20 cellular contexts compared by ENCODE assay signal in genomic region chr1:214739621-214740238, GRCh38.
DNase-seq lines count a peak whose midpoint lies in the region; ATAC-seq, FAIRE-seq and TF ChIP-seq lines count a peak whose summit lies in the region.
"Had no signal": no experiment of that assay in that cellular context is flagged by ENCODE, and none has a peak within 500 bp of the region (broad histone marks: within the 10 kb centered on the region; RNA-seq: fewer than 3 reads in every experiment).

No MANE protein-coding gene starts in this region.

- 4% methylated on average over 1 of the region's 1 CpG for WGBS in SK-N-SH (ENCODE audit: low lambda C conversion rate)
- WGBS in pancreas, 2 donors: 18 to 22% methylated on average over 1 of the region's 1 CpG

- H3K79me2 ChIP-seq in SK-N-SH (ENCODE audit: insufficient read depth) (no peaks in the 10 kb centered on the region), neural cell (replicated peaks; ENCODE audit: insufficient read depth, low read length) (no peaks in the 10 kb centered on the region), PC-3 (ENCODE audit: low read length) (no peaks in the 10 kb centered on the region)

- TF ChIP-seq CTCF in SK-N-SH (IDR thresholded peaks at IDR 0.05) (no peak), fibroblast of mammary gland (conservative IDR thresholded peaks at IDR 0.05; ENCODE audit: control insufficient read depth, insufficient read depth, low read depth, low read length) (no peak), neural cell (IDR thresholded peaks at IDR 0.05; ENCODE audit: poor library complexity, severe bottlenecking) (no peak), pancreas (IDR thresholded peaks at IDR 0.05) (no peak), PC-3 (conservative IDR thresholded peaks at IDR 0.05; ENCODE audit: low read depth, low read length) (no peak)

- H3K4me2 ChIP-seq in SK-N-SH (no peak overlapping the region), neural cell (ENCODE audit: low read length) (no peak overlapping the region), PC-3 (ENCODE audit: low read length) (no peak overlapping the region)
- H3K4me2 ChIP-seq: A549 had no signal

- H3K27ac ChIP-seq in SK-N-SH (ENCODE audit: low read depth in 2 of 2, low read length in 1 of 2) (no peak overlapping the region), neural cell (ENCODE audit: low read length) (no peak overlapping the region), pancreas (no peak overlapping the region), PC-3 (ENCODE audit: low read length) (no peak overlapping the region)
- H3K27ac ChIP-seq: 22Rv1, A549, C4-2B had no signal

- TF ChIP-seq RAD21 in SK-N-SH (IDR thresholded peaks at IDR 0.05; ENCODE audit: low read length): no peak
- no peak for TF ChIP-seq RAD21 in neural cell (conservative IDR thresholded peaks at IDR 0.05)

- H3K27me3 ChIP-seq in SK-N-SH (ENCODE audit: insufficient read depth) (no peaks in the 10 kb centered on the region), neural cell (ENCODE audit: insufficient read depth, low read depth, low read length) (no peaks in the 10 kb centered on the region), pancreas (no peaks in the 10 kb centered on the region), PC-3 (ENCODE audit: low read length) (no peaks in the 10 kb centered on the region)

- peak overlapping the region; percentile 8; the same call in 1 of the 2 replicates for H2AFZ ChIP-seq in SK-N-SH (ENCODE audit: low read depth)
- H2AFZ ChIP-seq in neural cell (ENCODE audit: low read depth, low read length): no peak overlapping the region
- H2AFZ ChIP-seq in PC-3 (ENCODE audit: low read length): no peak overlapping the region

- DNase-seq in SK-N-SH (no peak), fibroblast of mammary gland (ENCODE audit: low read depth) (peak; percentile 16), pancreas (no peak), PC-3 (no peak)
- no peak for DNase-seq in activated CD4-positive, alpha-beta T cell treated with anti-CD3 and anti-CD28 coated beads for 48 hours
- DNase-seq: AML-193; CD4-positive, alpha-beta T cell; DMS153; DMS79; GDM1; H9 had no signal

- TF ChIP-seq EP300 in SK-N-SH (IDR thresholded peaks at IDR 0.05; ENCODE audit: borderline replicate concordance in 1 of 2, low read depth in 1 of 2, low read length in 1 of 2) (no peak), neural cell (conservative IDR thresholded peaks at IDR 0.05; ENCODE audit: poor library complexity, severe bottlenecking) (peak; percentile 98)

- no TSS peak for BruUV-seq in PC-3 (replicated peaks; lab: Mats Ljungman, UMichigan)

- POLR2A ChIA-PET in SK-N-SH (lab: Yijun Ruan, JAX): no interaction called here
- POLR2A ChIA-PET in PC-3 (lab: Charles Lee; ENCODE audit: unreplicated experiment): no interaction called here

- H4K20me1 ChIP-seq in SK-N-SH (ENCODE audit: insufficient read depth): no peaks in the 10 kb centered on the region
- H4K20me1 ChIP-seq in neural cell (ENCODE audit: insufficient read depth): no peaks in the 10 kb centered on the region
- H4K20me1 ChIP-seq in PC-3 (ENCODE audit: low read length): no peaks in the 10 kb centered on the region

- intact Hi-C loops in pancreas (cut with DNase I) (no loop called here), PC-3 (cut with micrococcal nuclease) (loop anchor here (1.0 kb wide), 1 partner anchor 21 kb away; no protein-coding TSS in a partner anchor)

- FAIRE-seq in pancreas (lab: Jason Lieb, UNC): no peak
- FAIRE-seq: A549, GM12892, GM18507, H1 had no signal

- CTCF ChIA-PET in SK-N-SH (lab: Yijun Ruan, JAX) (interaction anchor here (1.1 kb wide), 1 partner anchor 32 kb away, joined by 3 read pairs; no protein-coding TSS in a partner anchor), PC-3 (lab: Charles Lee) (no interaction called here)

- no peaks in the 10 kb centered on the region for H3K9me3 ChIP-seq in SK-N-SH
- no peaks in the 10 kb centered on the region for H3K9me3 ChIP-seq in neural cell (ENCODE audit: low read length)
- H3K9me3 ChIP-seq in pancreas: no peaks in the 10 kb centered on the region
- no peaks in the 10 kb centered on the region for H3K9me3 ChIP-seq in PC-3 (ENCODE audit: low read length)
- H3K9me3 ChIP-seq: A549 had no signal

- no peaks in the 10 kb centered on the region for H3K9me2 ChIP-seq in SK-N-SH
- no peaks in the 10 kb centered on the region for H3K9me2 ChIP-seq in neural cell (ENCODE audit: insufficient read depth, low read length)
- no peaks in the 10 kb centered on the region for H3K9me2 ChIP-seq in PC-3 (replicated peaks; ENCODE audit: low read length)

- no peaks in the 10 kb centered on the region for H3K36me3 ChIP-seq in SK-N-SH (replicated peaks in 1 of 2; ENCODE audit: control insufficient read depth in 1 of 2, insufficient read depth in 2 of 2, low read length in 1 of 2)
- no peaks in the 10 kb centered on the region for H3K36me3 ChIP-seq in neural cell (ENCODE audit: insufficient read depth, low read length)
- no peaks in the 10 kb centered on the region for H3K36me3 ChIP-seq in pancreas
- H3K36me3 ChIP-seq in PC-3 (ENCODE audit: low read depth, low read length): no peaks in the 10 kb centered on the region

- no peaks in the 10 kb centered on the region for H3F3A ChIP-seq in SK-N-SH (replicated peaks; ENCODE audit: insufficient read depth)
- H3F3A ChIP-seq in neural cell (ENCODE audit: insufficient read depth, low read length, poor library complexity, severe bottlenecking): no peaks in the 10 kb centered on the region
- no peaks in the 10 kb centered on the region for H3F3A ChIP-seq in PC-3 (ENCODE audit: low read length, unreplicated experiment)

- no peaks in the 10 kb centered on the region; a peak in 1 of 4 replicates for H3K4me1 ChIP-seq in SK-N-SH (ENCODE audit: control insufficient read depth in 1 of 2, insufficient read depth in 2 of 2, low read depth in 1 of 2, low read length in 1 of 2)
- no peaks in the 10 kb centered on the region for H3K4me1 ChIP-seq in pancreas
- H3K4me1 ChIP-seq in PC-3 (ENCODE audit: insufficient read depth, low read length): peaks cover 9% of the 10 kb centered on the region; the same call in 1 of the 2 replicates
- H3K4me1 ChIP-seq: A549 had no signal

- H3K9ac ChIP-seq in SK-N-SH (no peak overlapping the region), neural cell (ENCODE audit: low read length) (no peak overlapping the region), PC-3 (ENCODE audit: low read length) (no peak overlapping the region)

- H3K4me3 ChIP-seq in SK-N-SH (ENCODE audit: low read depth in 2 of 2, low read length in 1 of 2) (no peak overlapping the region), fibroblast of mammary gland (ENCODE audit: control insufficient read depth, low read depth, low read length) (no peak overlapping the region), neural cell (ENCODE audit: low read length) (no peak overlapping the region), pancreas (no peak overlapping the region), PC-3 (ENCODE audit: low read length) (no peak overlapping the region)
- H3K4me3 ChIP-seq: A549 had no signal

- no peak for ATAC-seq in SK-N-SH treated with all-trans-retinoic acid at 6 μM for 48 hours
- ATAC-seq in HG02938 (IDR thresholded peaks at IDR 0.05; ENCODE audit: unreplicated experiment): no peak
- ATAC-seq in pancreas: no peak
- ATAC-seq in PC-3: no peak; the same call in 1 of the 2 replicates
- ATAC-seq: A549 had no signal

TF ChIP-seq in SK-N-SH, 30 proteins besides CTCF, POLR2A, EP300 and RAD21 (continues in another document):
- TF ChIP-seq PBX3 (IDR thresholded peaks at IDR 0.05) (no peak), TAF1 (IDR thresholded peaks at IDR 0.05; ENCODE audit: borderline replicate concordance, low read depth, low read length) (no peak), FOXM1 (IDR thresholded peaks at IDR 0.05; ENCODE audit: low read depth) (no peak), MXI1 (IDR thresholded peaks at IDR 0.05; ENCODE audit: low read depth, low read length) (no peak), TCF12 (IDR thresholded peaks at IDR 0.05) (no peak)

TF ChIP-seq in SK-N-SH treated with all-trans-retinoic acid at 6 μM for 48 hours, 23 proteins besides CTCF, POLR2A, EP300 and RAD21:
- no peak for TF ChIP-seq ZNF70 (CRISPR knock-in tag; IDR thresholded peaks at IDR 0.05)
- TF ChIP-seq ZNF565 (CRISPR knock-in tag; conservative IDR thresholded peaks at IDR 0.05; ENCODE audit: low read depth): no peak
- TF ChIP-seq TOX (CRISPR knock-in tag; IDR thresholded peaks at IDR 0.05; ENCODE audit: borderline replicate concordance): no peak
- TF ChIP-seq ESRRG (CRISPR knock-in tag; IDR thresholded peaks at IDR 0.05): no peak
- TF ChIP-seq ZC3H10 (CRISPR knock-in tag; IDR thresholded peaks at IDR 0.05): no peak
- TF ChIP-seq PPARA (CRISPR knock-in tag; IDR thresholded peaks at IDR 0.05; ENCODE audit: borderline replicate concordance): no peak
- no peak for TF ChIP-seq GLIS3 (CRISPR knock-in tag; IDR thresholded peaks at IDR 0.05)

TF ChIP-seq in neural cell, 6 proteins besides CTCF, POLR2A, EP300 and RAD21 (continues in another document):
- TF ChIP-seq REST (IDR thresholded peaks at IDR 0.05; ENCODE audit: borderline replicate concordance) (peak; percentile 34), SMC3 (conservative IDR thresholded peaks at IDR 0.05; ENCODE audit: poor library complexity) (no peak), TAF1 (IDR thresholded peaks at IDR 0.05; ENCODE audit: low read depth) (no peak), POLR2AphosphoS5 (IDR thresholded peaks at IDR 0.05) (peak; percentile 84), MXI1 (conservative IDR thresholded peaks at IDR 0.05; ENCODE audit: poor library complexity, severe bottlenecking) (no peak)
